Comparison of ENCODE assay signal across 8 cellular contexts in genomic region chr14:81169711-81170103, GRCh38. TPM values are rescaled to one million over a fixed set of nuclear protein-coding genes. Genes with fewer than 3 reads are reported as not detected.
DNase-seq lines count a peak whose midpoint lies in the region; ATAC-seq and TF ChIP-seq lines count a peak whose summit lies in the region.

No MANE protein-coding gene starts in this region.

- H3K27me3 ChIP-seq in SJSA1 (replicated peaks) = no peaks in the 10 kb centered on the region
- no peaks in the 10 kb centered on the region for H3K27me3 ChIP-seq in duodenal mucosa (ENCODE audit: control insufficient read depth in 1 of 2, insufficient read depth in 2 of 2, low read length in 2 of 2)
- H3K27me3 ChIP-seq in lung (ENCODE audit: control insufficient read depth, insufficient read depth) = no peaks in the 10 kb centered on the region
- no peaks in the 10 kb centered on the region for H3K27me3 ChIP-seq in suprapubic skin

- CTCF ChIA-PET in AG04449 (lab: Yijun Ruan, JAX) = interaction anchor here (0.7 to 5.9 kb wide), 20 partner anchors 10 to 362 kb away, joined by 3 to 89 read pairs (median 5); partner anchors contain the start of gene TSHR

- H3K27ac ChIP-seq in SJSA1 (no peak overlapping the region), duodenal mucosa (ENCODE audit: low read depth, low read length) (peak overlapping the region; percentile 48), lung (ENCODE audit: low read depth in 1 of 2, low read length in 1 of 2) (peak overlapping the region; percentile 94 to 95), suprapubic skin (peak overlapping the region; percentile 96)

- H3K4me3 ChIP-seq in AG04449 (ENCODE audit: low read depth, low read length) = peak overlapping the region; percentile 72
- peak overlapping the region; percentile 41 for H3K4me3 ChIP-seq in SJSA1
- H3K4me3 ChIP-seq in duodenal mucosa (ENCODE audit: low read depth in 1 of 2, low read length in 2 of 2) = peak overlapping the region; percentile 85 to 92
- peak overlapping the region; percentile 52 for H3K4me3 ChIP-seq in lung
- H3K4me3 ChIP-seq in suprapubic skin = peak overlapping the region; percentile 81

- TF ChIP-seq POLR2A in suprapubic skin (IDR thresholded peaks at IDR 0.05) = no peak

- H3K9me3 ChIP-seq in SJSA1 (replicated peaks) (no peaks in the 10 kb centered on the region), duodenal mucosa (ENCODE audit: control insufficient read depth in 1 of 2, low read length in 2 of 2) (no peaks in the 10 kb centered on the region), lung (ENCODE audit: control insufficient read depth in 2 of 2, insufficient read depth in 1 of 2, low read length in 1 of 2) (no peaks in the 10 kb centered on the region), suprapubic skin (no peaks in the 10 kb centered on the region)

- ATAC-seq in GM18498 (IDR thresholded peaks at IDR 0.05; ENCODE audit: unreplicated experiment) (peak; percentile 23), HG02970 (IDR thresholded peaks at IDR 0.05; ENCODE audit: low FRiP score, unreplicated experiment) (peak; percentile 10), lung (ENCODE audit: insufficient read depth, low FRiP score) (peak; percentile 56), HG03520 (IDR thresholded peaks at IDR 0.05; ENCODE audit: unreplicated experiment) (no peak)

- H3K36me3 ChIP-seq in SJSA1 (no peaks in the 10 kb centered on the region), duodenal mucosa (ENCODE audit: control insufficient read depth in 1 of 2, insufficient read depth in 2 of 2, low read length in 2 of 2) (no peaks in the 10 kb centered on the region), lung (ENCODE audit: control insufficient read depth in 2 of 2, insufficient read depth in 2 of 2, low read length in 2 of 2) (no peaks in the 10 kb centered on the region), suprapubic skin (no peaks in the 10 kb centered on the region)

- TF ChIP-seq CTCF in AG04449 (IDR thresholded peaks at IDR 0.05; ENCODE audit: insufficient read depth, low read length, missing control alignments) = no peak
- no peak for TF ChIP-seq CTCF in lung (IDR thresholded peaks at IDR 0.05; ENCODE audit: control extremely low read depth, extremely low read depth)
- no peak for TF ChIP-seq CTCF in suprapubic skin (IDR thresholded peaks at IDR 0.05)

- TF ChIP-seq EP300 in suprapubic skin (IDR thresholded peaks at IDR 0.05) = no peak

- 0 to 4% methylated on average over 10 of the region's 10 CpGs for WGBS in lung, 2 donors
- WGBS in suprapubic skin = 6% methylated on average over 9 of the region's 10 CpGs

- POLR2A ChIA-PET in AG04449 (lab: Yijun Ruan, JAX) = interaction anchor here (1.0 to 1.6 kb wide), 2 partner anchors 49 to 51 kb away, joined by 8 to 9 read pairs; partner anchors contain the start of gene GTF2A1

- H3K9ac ChIP-seq in duodenal mucosa (ENCODE audit: low read depth in 1 of 2, low read length in 2 of 2) = peak overlapping the region; percentile 74 to 89

- H3K4me1 ChIP-seq in SJSA1 (replicated peaks) = peaks cover 16% of the 10 kb centered on the region
- H3K4me1 ChIP-seq in duodenal mucosa (ENCODE audit: control insufficient read depth in 1 of 2, insufficient read depth in 2 of 2, low read length in 2 of 2) = peaks cover 0 to 12% of the 10 kb centered on the region in 2 donors
- peaks cover 0 to 1% of the 10 kb centered on the region in 2 donors for H3K4me1 ChIP-seq in lung (ENCODE audit: control insufficient read depth in 2 of 2, insufficient read depth in 2 of 2, low read length in 2 of 2)
- peaks cover 20% of the 10 kb centered on the region for H3K4me1 ChIP-seq in suprapubic skin

- DNase-seq in AG04449 (ENCODE audit: low read depth, low spot score) = no peak
- DNase-seq in SJSA1 (ENCODE audit: low read depth in 1 of 2, low spot score in 2 of 2) = peak in 1 of 2 experiments; percentile 8
- DNase-seq in lung (ENCODE audit: low spot score) = peak; percentile 67
- DNase-seq in suprapubic skin (ENCODE audit: low spot score in 2 of 2) = peak; percentile 77 to 83

RNA-seq across cellular contexts. Expression of gene GTF2A1, which starts 51.1 kb away (rescaled TPM):
- 24.5 and 39.9 TPM in 2 replicates for total RNA-seq in SJSA1 (2014; rRNA removed; shearing (Covaris generic))
- 10 to 100 TPM; 23.3 to 40.8 TPM for total RNA-seq in lung
- polyA plus RNA-seq in lung = 10 to 100 TPM in 1 of 2 donors, 1 to 10 TPM in 1; 4.5 to 10.1 TPM
- total RNA-seq in suprapubic skin = 10 to 100 TPM; 27.7 to 50.0 (median 35.6) TPM
